25 cellular contexts compared by ENCODE assay signal in the genomic region with DNA sequence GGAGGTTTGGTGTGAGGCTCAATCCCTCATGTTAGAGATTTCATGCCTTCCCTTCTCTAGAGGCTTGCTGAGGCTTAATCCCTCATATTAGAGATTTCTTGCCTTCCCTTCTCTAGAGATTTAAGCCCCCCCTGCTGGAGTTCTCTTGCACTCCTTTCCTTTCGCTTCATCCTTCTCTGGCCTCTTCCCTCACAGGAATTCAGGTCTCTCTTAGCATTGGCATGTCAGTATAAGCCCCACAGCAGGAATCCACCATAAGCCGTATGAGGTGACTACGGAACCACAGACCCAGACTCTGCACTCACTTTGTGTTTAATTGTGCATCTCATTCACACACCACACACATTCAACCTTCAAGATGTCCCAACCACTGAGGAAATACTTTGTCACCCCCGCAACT.
DNase-seq lines count a peak whose midpoint lies in the region; ATAC-seq, FAIRE-seq and TF ChIP-seq lines count a peak whose summit lies in the region.
"Had no signal": no experiment of that assay in that cellular context is flagged by ENCODE, and none has a peak within 500 bp of the region (broad histone marks: within the 10 kb centered on the region; RNA-seq: fewer than 3 reads in every experiment).

No MANE protein-coding gene starts in this region.

- no peak overlapping the region for H2BK5ac ChIP-seq in H9 (ENCODE audit: insufficient read length, low read length)
- peak overlapping the region; percentile 77; the same call in 1 of the 2 replicates for H2BK5ac ChIP-seq in H1 (ENCODE audit: low read depth, low read length)
- no peak overlapping the region for H2BK5ac ChIP-seq in mesendoderm (ENCODE audit: low read length)

- no peak overlapping the region for H3K4me3 Mint-ChIP-seq in GM23338
- H3K4me3 Mint-ChIP-seq in H9: no peak overlapping the region
- H3K4me3 Mint-ChIP-seq in naive thymus-derived CD8-positive, alpha-beta T cell: no peak overlapping the region
- H3K4me3 Mint-ChIP-seq: CD14-positive monocyte; CD4-positive, alpha-beta memory T cell; CD4-positive, CD25-positive, alpha-beta regulatory T cell; CD8-positive, alpha-beta memory T cell had no signal

- H4K20me1 ChIP-seq in GM23338 (replicated peaks; ENCODE audit: insufficient read depth) (no peaks in the 10 kb centered on the region), H9 (ENCODE audit: control insufficient read depth, insufficient read depth, insufficient read length) (no peaks in the 10 kb centered on the region), H1 (replicated peaks in 1 of 2; ENCODE audit: control insufficient read depth in 1 of 2, insufficient read depth in 2 of 2, low read length in 2 of 2) (no peaks in the 10 kb centered on the region)
- H4K20me1 ChIP-seq: BLaER1 had no signal

- H3K56ac ChIP-seq in H9 (ENCODE audit: insufficient read length, low read depth, low read length) (no peak overlapping the region), H1 (replicated peaks; ENCODE audit: insufficient read length, low read depth, low read length) (no peak overlapping the region), mesendoderm (ENCODE audit: low read length) (no peak overlapping the region)

- no peak overlapping the region for H4K91ac ChIP-seq in H9 (ENCODE audit: insufficient read length, low read depth, low read length)
- H4K91ac ChIP-seq in H1 (replicated peaks; ENCODE audit: insufficient read length, low read length): no peak overlapping the region

- H3K9ac ChIP-seq in H9 (ENCODE audit: extremely low read depth, insufficient read length, low read length): no peak overlapping the region
- H3K9ac ChIP-seq in H1 (replicated peaks in 1 of 4; ENCODE audit: extremely low read depth in 1 of 4, low read depth in 3 of 4, low read length in 3 of 4): no peak overlapping the region
- no peak overlapping the region for H3K9ac ChIP-seq in mesendoderm (ENCODE audit: low read length)
- H3K9ac ChIP-seq: BLaER1 had no signal

- no peaks in the 10 kb centered on the region for H3K4me1 ChIP-seq in GM23338 (ENCODE audit: insufficient read depth)
- H3K4me1 ChIP-seq in H9 (ENCODE audit: insufficient read depth, low read length): no peaks in the 10 kb centered on the region
- peaks cover 0 to 6% (median 2%) of the 10 kb centered on the region in 4 experiments; a peak in 3 of 7 replicates for H3K4me1 ChIP-seq in H1 (replicated peaks in 1 of 4; ENCODE audit: control insufficient read depth in 3 of 4, insufficient read depth in 4 of 4, low read length in 3 of 4)
- H3K4me1 ChIP-seq in mesendoderm (ENCODE audit: control insufficient read depth, low read depth, low read length): no peaks in the 10 kb centered on the region
- H3K4me1 ChIP-seq: BE2C, BLaER1 had no signal

- WGBS in H9 (ENCODE audit: extremely low coverage, insufficient read length, low lambda C conversion rate): no CpG with 5 or more reads among the region's 4 CpGs
- 53% methylated on average over 4 of the region's 4 CpGs; no CpG with 5 or more reads in 1 of the 2 experiments for WGBS in H1 (ENCODE audit: extremely low coverage in 1 of 2, insufficient coverage in 1 of 2, insufficient read length in 1 of 2, insufficient replicate concordance in 2 of 2, low coverage in 1 of 2, low lambda C conversion rate in 2 of 2, missing lambda C conversion rate in 1 of 2), 2 experiments
- WGBS in mesendoderm (ENCODE audit: extremely low coverage, insufficient coverage, low lambda C conversion rate): no CpG with 5 or more reads among the region's 4 CpGs

- TF ChIP-seq POLR2A in H1 (IDR thresholded peaks at IDR 0.05; ENCODE audit: control extremely low read depth in 1 of 2, low read depth in 2 of 2, low read length in 2 of 2): no peak

- POLR2A ChIA-PET in H1 (lab: Charles Lee; ENCODE audit: partially characterized antibody): no interaction called here
- POLR2A ChIA-PET in naive thymus-derived CD8-positive, alpha-beta T cell (lab: Charles Lee): no interaction called here

- H3K18ac ChIP-seq in H9 (ENCODE audit: insufficient read length, low read depth, low read length) (no peak overlapping the region), H1 (ENCODE audit: extremely low read depth, low read length) (no peak overlapping the region), mesendoderm (ENCODE audit: low read length) (no peak overlapping the region)

- no peaks in the 10 kb centered on the region for H3K79me1 ChIP-seq in H9 (ENCODE audit: insufficient read depth, low read depth, low read length, poor library complexity, severe bottlenecking)
- H3K79me1 ChIP-seq in H1 (ENCODE audit: low read depth, low read length): no peaks in the 10 kb centered on the region
- H3K79me1 ChIP-seq in mesendoderm (ENCODE audit: low read length): no peaks in the 10 kb centered on the region

- H3K27me3 ChIP-seq in GM23338 (ENCODE audit: insufficient read depth) (no peaks in the 10 kb centered on the region), H9 (ENCODE audit: insufficient read depth, low read length) (no peaks in the 10 kb centered on the region), H1 (replicated peaks in 1 of 4; ENCODE audit: control insufficient read depth in 3 of 4, extremely low read depth in 1 of 4, insufficient read depth in 3 of 4, low read length in 3 of 4) (no peaks in the 10 kb centered on the region), mesendoderm (ENCODE audit: insufficient read depth, low read length, poor library complexity) (no peaks in the 10 kb centered on the region)
- H3K27me3 ChIP-seq: BE2C, BLaER1 had no signal

- H3K9me2 ChIP-seq in GM23338 (ENCODE audit: insufficient read depth): no peaks in the 10 kb centered on the region

- no peak overlapping the region for H3K23ac ChIP-seq in H9 (ENCODE audit: insufficient read length, low read depth, low read length)
- H3K23ac ChIP-seq in H1 (ENCODE audit: insufficient read length): no peak overlapping the region
- H3K23ac ChIP-seq in mesendoderm (ENCODE audit: low read length): no peak overlapping the region

- H3T11ph ChIP-seq in H9 (ENCODE audit: low read length): no peak overlapping the region

- DNase-seq in GM23338 (ENCODE audit: low spot score) (peak; percentile 39), H9 (peak; percentile 44), H1 (ENCODE audit: low read depth in 1 of 2, low spot score in 2 of 2) (no peak), mesendoderm (peak; percentile 6), DMS79 treated with DMSO at 0.1 percent for 48 hours (lab: John Stamatoyannopoulos, UW) (no peak)
- no peak for DNase-seq in naive thymus-derived CD8-positive, alpha-beta T cell
- DNase-seq: 8988T; ACHN; BE2C; C1 segment of cervical spinal cord; CD4-positive, alpha-beta memory T cell; CD4-positive, CD25-positive, alpha-beta regulatory T cell; CD8-positive, alpha-beta memory T cell; COR-L47; DMS 273 treated with DMSO at 0.1 percent for 48 hours; DMS153; DMS79; GF-D8 had no signal

- H3K4me3 ChIP-seq in GM23338 (no peak overlapping the region), H1 (ENCODE audit: extremely low read depth in 1 of 4, insufficient read depth in 2 of 4, low read depth in 3 of 4, low read length in 4 of 4) (no peak overlapping the region), mesendoderm (ENCODE audit: low read length) (no peak overlapping the region)
- H3K4me3 ChIP-seq: BLaER1 had no signal

- ATAC-seq in GM23338 (peak; percentile 38; the same call in 1 of the 3 replicates), GM19452 (IDR thresholded peaks at IDR 0.05; ENCODE audit: unreplicated experiment) (no peak), GM18511 (IDR thresholded peaks at IDR 0.05; ENCODE audit: unreplicated experiment) (no peak)
- ATAC-seq in naive thymus-derived CD8-positive, alpha-beta T cell: no peak

- H3K36me3 Mint-ChIP-seq in GM23338 (ENCODE audit: low read depth) (peaks cover 32% of the 10 kb centered on the region), H9 (ENCODE audit: insufficient read depth in 1 of 3, low read depth in 3 of 3) (peaks cover 12 to 29% (median 25%) of the 10 kb centered on the region in 3 experiments)
- peaks cover 0 to 29% (median 0%) of the 10 kb centered on the region in 3 donors for H3K36me3 Mint-ChIP-seq in naive thymus-derived CD8-positive, alpha-beta T cell
- H3K36me3 Mint-ChIP-seq: CD14-positive monocyte; CD4-positive, alpha-beta memory T cell; CD4-positive, CD25-positive, alpha-beta regulatory T cell; CD8-positive, alpha-beta memory T cell had no signal

- FAIRE-seq in H1 (lab: Jason Lieb, UNC): peak; percentile 66
- FAIRE-seq: A204.1, G401.6, GM12891 had no signal

- peaks cover 10% of the 10 kb centered on the region for H3K36me3 ChIP-seq in GM23338 (ENCODE audit: insufficient read depth)
- H3K36me3 ChIP-seq in H1 (ENCODE audit: control insufficient read depth in 2 of 4, insufficient read depth in 4 of 4, low read length in 3 of 4): no peaks in the 10 kb centered on the region
- H3K36me3 ChIP-seq in mesendoderm (ENCODE audit: control insufficient read depth, insufficient read depth, low read length): no peaks in the 10 kb centered on the region
- H3K36me3 ChIP-seq: BE2C, BLaER1 had no signal

- no peak overlapping the region for H2BK120ac ChIP-seq in H9 (ENCODE audit: low read depth, low read length, poor library complexity, severe bottlenecking)
- H2BK120ac ChIP-seq in H1 (replicated peaks; ENCODE audit: low read depth, low read length): no peak overlapping the region
- H2BK120ac ChIP-seq in mesendoderm (ENCODE audit: low read depth, low read length): no peak overlapping the region

- TF ChIP-seq EP300 in H1 (IDR thresholded peaks at IDR 0.05; ENCODE audit: borderline replicate concordance in 1 of 2, low read depth in 2 of 2, low read length in 2 of 2): no peak

- H3K27me3 Mint-ChIP-seq in GM23338 (ENCODE audit: insufficient read depth, low read depth, poor library complexity) (no peaks in the 10 kb centered on the region), H9 (ENCODE audit: low read depth) (no peaks in the 10 kb centered on the region)
- H3K27me3 Mint-ChIP-seq in naive thymus-derived CD8-positive, alpha-beta T cell: peaks cover 0 to 2% (median 0%) of the 10 kb centered on the region in 5 donors
- H3K27me3 Mint-ChIP-seq: CD4-positive, alpha-beta memory T cell; CD4-positive, CD25-positive, alpha-beta regulatory T cell had no signal

- H3K9me3 ChIP-seq in H9 (ENCODE audit: control insufficient read depth, low read depth, low read length) (peaks cover 13% of the 10 kb centered on the region), H1 (ENCODE audit: insufficient read depth in 2 of 2, low read depth in 1 of 2, low read length in 1 of 2) (no peaks in the 10 kb centered on the region)
- H3K9me3 ChIP-seq: BE2C had no signal

- H3F3A ChIP-seq in GM23338 (replicated peaks; ENCODE audit: low read depth): no peaks in the 10 kb centered on the region

- H4K8ac ChIP-seq in H9 (replicated peaks; ENCODE audit: insufficient read length, low read depth, low read length): peak overlapping the region; percentile 77
- H4K8ac ChIP-seq in H1 (ENCODE audit: extremely low read depth, insufficient read depth, low read length): no peak overlapping the region
- no peak overlapping the region for H4K8ac ChIP-seq in mesendoderm (ENCODE audit: low read depth, low read length)

- H3K4me1 Mint-ChIP-seq in GM23338 (no peaks in the 10 kb centered on the region), H9 (no peaks in the 10 kb centered on the region)
- H3K4me1 Mint-ChIP-seq in naive thymus-derived CD8-positive, alpha-beta T cell: no peaks in the 10 kb centered on the region
- H3K4me1 Mint-ChIP-seq: CD14-positive monocyte; CD4-positive, alpha-beta memory T cell; CD4-positive, CD25-positive, alpha-beta regulatory T cell; CD8-positive, alpha-beta memory T cell had no signal

- no peak overlapping the region for H2AFZ ChIP-seq in GM23338
- H2AFZ ChIP-seq in H9 (ENCODE audit: low read length): no peak overlapping the region
- peak overlapping the region; percentile 48 for H2AFZ ChIP-seq in H1 (ENCODE audit: low read length)

- TF ChIP-seq RAD21 in H1 (IDR thresholded peaks at IDR 0.05 in 1 of 2, conservative IDR thresholded peaks at IDR 0.05 in 1 of 2; ENCODE audit: low read depth in 2 of 2, low read length in 2 of 2): peak; percentile 23 to 36; a peak in 3 of 4 replicates

- H3K9me3 Mint-ChIP-seq in GM23338 (peaks cover 40% of the 10 kb centered on the region), H9 (peaks cover 28 to 36% of the 10 kb centered on the region in 2 experiments)
- H3K9me3 Mint-ChIP-seq in naive thymus-derived CD8-positive, alpha-beta T cell: peaks cover 9 to 58% (median 22%) of the 10 kb centered on the region in 9 donors

- H3K4me2 ChIP-seq in GM23338 (no peak overlapping the region), H9 (ENCODE audit: insufficient read depth, insufficient read length, low read length) (no peak overlapping the region), H1 (ENCODE audit: insufficient read depth in 1 of 2, low read depth in 2 of 2, low read length in 2 of 2) (peak overlapping the region in 1 of 2 experiments; percentile 20; a peak in 1 of 4 replicates), mesendoderm (ENCODE audit: low read length) (no peak overlapping the region)
- H3K4me2 ChIP-seq: BLaER1 had no signal

- no peak overlapping the region for H3K27ac Mint-ChIP-seq in GM23338
- H3K27ac Mint-ChIP-seq in H9: no peak overlapping the region; a peak in 1 of 7 replicates
- H3K27ac Mint-ChIP-seq in naive thymus-derived CD8-positive, alpha-beta T cell: no peak overlapping the region
- H3K27ac Mint-ChIP-seq: CD14-positive monocyte; CD4-positive, CD25-positive, alpha-beta regulatory T cell; CD8-positive, alpha-beta memory T cell had no signal

- H3K27ac ChIP-seq in GM23338 (ENCODE audit: low read depth) (no peak overlapping the region), H9 (ENCODE audit: insufficient read length, low read depth, low read length) (no peak overlapping the region), H1 (ENCODE audit: low read depth, low read length) (no peak overlapping the region), mesendoderm (ENCODE audit: low read depth, low read length) (no peak overlapping the region)
- H3K27ac ChIP-seq: BLaER1 had no signal

- H2BK12ac ChIP-seq in H9 (ENCODE audit: insufficient read length, low read depth, low read length) (no peak overlapping the region), H1 (ENCODE audit: low read depth, low read length) (no peak overlapping the region)

- no peaks in the 10 kb centered on the region for H3K23me2 ChIP-seq in H9 (ENCODE audit: insufficient read length, low read depth, low read length, poor library complexity, severe bottlenecking)
- H3K23me2 ChIP-seq in H1 (ENCODE audit: low read depth, low read length): 0 out of 2 replicates have a peak, but pooled peaks cover 2% of the 10 kb centered on the region

- H2BK15ac ChIP-seq in H9 (ENCODE audit: low read depth, low read length) (no peak overlapping the region), H1 (ENCODE audit: low read length) (peak overlapping the region; percentile 67), mesendoderm (replicated peaks; ENCODE audit: low read depth) (no peak overlapping the region)

- H4K5ac ChIP-seq in H9 (ENCODE audit: insufficient read length, low read depth, low read length): no peak overlapping the region
- H4K5ac ChIP-seq in H1 (ENCODE audit: insufficient read length, low read depth, low read length): no peak overlapping the region
- no peak overlapping the region for H4K5ac ChIP-seq in mesendoderm (ENCODE audit: low read length)

- H3K4ac ChIP-seq in H9 (ENCODE audit: low read depth, low read length): no peak overlapping the region
- H3K4ac ChIP-seq in H1 (replicated peaks; ENCODE audit: insufficient read length, low read depth, low read length): no peak overlapping the region
- H3K4ac ChIP-seq in mesendoderm (ENCODE audit: low read depth, low read length): no peak overlapping the region

- no peak overlapping the region for H2AK5ac ChIP-seq in H9 (ENCODE audit: insufficient read length, low read length)
- H2AK5ac ChIP-seq in H1 (ENCODE audit: low read depth, low read length): no peak overlapping the region
- H2AK5ac ChIP-seq in mesendoderm (ENCODE audit: low read length): no peak overlapping the region

- peak in 1 of 2 experiments; percentile 17; a peak in 1 of 4 replicates for TF ChIP-seq CTCF in GM23338 (conservative IDR thresholded peaks at IDR 0.05; ENCODE audit: low read depth in 2 of 2)
- TF ChIP-seq CTCF in H9 (conservative IDR thresholded peaks at IDR 0.05): no peak
- peak in 1 of 3 experiments; percentile 29; a peak in 1 of 4 replicates for TF ChIP-seq CTCF in H1 (IDR thresholded peaks at IDR 0.05; ENCODE audit: control extremely low read depth in 1 of 3, insufficient read depth in 1 of 3, low read depth in 1 of 3, low read length in 3 of 3)

- H3K14ac ChIP-seq in H9 (ENCODE audit: insufficient read depth, low read length) (no peak overlapping the region), H1 (ENCODE audit: insufficient read length) (no peak overlapping the region)

- CTCF ChIA-PET in H1 (lab: Charles Lee; ENCODE audit: partially characterized antibody): interaction anchor here (1.3 to 1.7 kb wide), 2 partner anchors 12 to 16 kb away, joined by 3 to 7 read pairs; no protein-coding TSS in a partner anchor

- H2BK20ac ChIP-seq in H9 (ENCODE audit: low read depth, low read length, poor library complexity, severe bottlenecking) (no peak overlapping the region), H1 (ENCODE audit: low read length) (no peak overlapping the region)

- H3K79me2 ChIP-seq in GM23338 (replicated peaks; ENCODE audit: insufficient read depth): no peaks in the 10 kb centered on the region
- no peaks in the 10 kb centered on the region; the same call in 1 of the 2 replicates for H3K79me2 ChIP-seq in H9 (ENCODE audit: insufficient read depth, low read length)
- no peaks in the 10 kb centered on the region for H3K79me2 ChIP-seq in H1 (ENCODE audit: control insufficient read depth in 1 of 2, insufficient read depth in 2 of 2, low read length in 2 of 2)
- H3K79me2 ChIP-seq in mesendoderm (ENCODE audit: control insufficient read depth, insufficient read depth, low read length): no peaks in the 10 kb centered on the region

Comparison
In these comparisons a context has a peak if more than half of its experiments do, and no peak if none do; other contexts are left out.
1. DNase-seq: peak in GM23338 (single experiment), H9 (single experiment) and mesendoderm (single experiment); none in H1 (0 of 2), naive thymus-derived CD8-positive, alpha-beta T cell (0 of 10) and DMS79 treated with DMSO at 0.1 percent for 48 hours (single experiment).